Comparison of ENCODE assay signal across 8 cellular contexts in genomic region chr2:218860950-218861381, GRCh38. TPM values are rescaled to one million over a fixed set of nuclear protein-coding genes. Genes with fewer than 3 reads are reported as not detected.
DNase-seq lines count a peak whose midpoint lies in the region; ATAC-seq and TF ChIP-seq lines count a peak whose summit lies in the region.

No MANE protein-coding gene starts in this region.

- CTCF ChIA-PET in RWPE1 (lab: Yijun Ruan, JAX), result interaction anchor here (0.5 to 1.2 kb wide), 5 partner anchors 9 to 155 kb away, joined by 3 read pairs; no protein-coding TSS in a partner anchor

- H3K27ac ChIP-seq in right atrium auricular region (peak overlapping the region in 1 of 2 donors; percentile 6), RWPE1 (no peak overlapping the region), foreskin keratinocyte (no peak overlapping the region), prostate gland (no peak overlapping the region)

- DNase-seq in Right ventricle myocardium inferior (ENCODE audit: missing footprints), result no peak
- no peak for DNase-seq in right atrium auricular region (ENCODE audit: low spot score)
- peak; percentile 33 for DNase-seq in RWPE1 (ENCODE audit: low spot score)
- DNase-seq in foreskin keratinocyte, result peak in 1 of 2 donors; percentile 10
- DNase-seq in prostate gland (ENCODE audit: low spot score), result peak; percentile 80
- DNase-seq in stimulated activated CD4-positive, alpha-beta T cell treated with anti-CD3 and anti-CD28 coated beads, Interleukin-15, amount 100 ng/mL, for 24 hours, result no peak
- DNase-seq in 8988T, result no peak
- no peak for DNase-seq in stimulated activated naive CD8-positive, alpha-beta T cell treated with anti-CD3 and anti-CD28 coated beads, Interleukin-15, Interleukin-2, amounts not matched to agents 100 U/mL and 50 U/mL, for 24 hours

- 3% methylated on average over 21 of the region's 21 CpGs for WGBS in prostate gland

- ATAC-seq in Right ventricle myocardium inferior, result peak; percentile 69
- ATAC-seq in foreskin keratinocyte, result peak; percentile 51
- no peak for ATAC-seq in stimulated activated naive CD8-positive, alpha-beta T cell treated with anti-CD3 and anti-CD28 coated beads, Interleukin-15, Interleukin-2, amounts not matched to agents 100 U/mL and 50 U/mL, for 24 hours

- TF ChIP-seq POLR2A in prostate gland (IDR thresholded peaks at IDR 0.05), result no peak

- TF ChIP-seq CTCF in right atrium auricular region (IDR thresholded peaks at IDR 0.05) (no peak), RWPE1 (conservative IDR thresholded peaks at IDR 0.05; ENCODE audit: low read depth) (no peak), foreskin keratinocyte (conservative IDR thresholded peaks at IDR 0.05) (no peak), prostate gland (IDR thresholded peaks at IDR 0.05) (no peak)

- H3K4me3 ChIP-seq in right atrium auricular region (peak overlapping the region in 1 of 2 donors; percentile 48), prostate gland (no peak overlapping the region)

- intact Hi-C loops in Right ventricle myocardium inferior (cut with DNase I) (no loop called here), prostate gland (cut with DNase I) (no loop called here)

- peaks cover 0 to 21% of the 10 kb centered on the region in 2 donors for H3K4me1 ChIP-seq in right atrium auricular region
- H3K4me1 ChIP-seq in foreskin keratinocyte, result no peaks in the 10 kb centered on the region
- H3K4me1 ChIP-seq in prostate gland (replicated peaks), result no peaks in the 10 kb centered on the region

- peaks cover 9 to 12% of the 10 kb centered on the region in 2 donors for H3K27me3 ChIP-seq in right atrium auricular region
- H3K27me3 ChIP-seq in foreskin keratinocyte, result peaks cover 87% of the 10 kb centered on the region
- H3K27me3 ChIP-seq in prostate gland (replicated peaks; ENCODE audit: insufficient read depth), result no peaks in the 10 kb centered on the region

- H3K9me3 ChIP-seq in right atrium auricular region, result no peaks in the 10 kb centered on the region
- H3K9me3 ChIP-seq in prostate gland, result no peaks in the 10 kb centered on the region

- H3K36me3 ChIP-seq in right atrium auricular region (no peaks in the 10 kb centered on the region), prostate gland (no peaks in the 10 kb centered on the region)

- POLR2A ChIA-PET in RWPE1 (lab: Yijun Ruan, JAX; ENCODE audit: low non-redundant PET), result no interaction called here

RNA-seq across cellular contexts. Expression of gene WNT6, which starts 1.4 kb away (rescaled TPM):
- total RNA-seq in Right ventricle myocardium inferior (2.1 TPM), right atrium auricular region (1 to 10 TPM; 1.8 to 2.4 TPM), foreskin keratinocyte (not detected in 2 replicates), prostate gland (10 to 100 TPM in 1 of 2 donors, 1 to 10 TPM in 1; 8.0 to 56.5 TPM)
- polyA plus RNA-seq in foreskin keratinocyte, result not detected in 2 replicates

RNA-seq across cellular contexts. Expression of gene WNT10A, which starts 19.7 kb away (rescaled TPM):
- total RNA-seq in Right ventricle myocardium inferior (not detected), right atrium auricular region (1 to 10 TPM in 1 of 2 donors, under 1 TPM in 1; 0.90 to 1.2 TPM), foreskin keratinocyte (2.8 and 3.5 TPM in 2 replicates), prostate gland (1 to 10 TPM; 3.6 to 4.3 TPM)
- 2.8 and 4.1 TPM in 2 replicates for polyA plus RNA-seq in foreskin keratinocyte

RNA-seq across cellular contexts. Expression of gene PRKAG3, which starts 29.4 kb away (rescaled TPM):
- not detected for total RNA-seq in Right ventricle myocardium inferior
- total RNA-seq in right atrium auricular region, result under 1 TPM in 1 of 2 donors, not detected in 1; 0.19 TPM
- not detected in 2 replicates for total RNA-seq in foreskin keratinocyte
- polyA plus RNA-seq in foreskin keratinocyte, result not detected in 2 replicates
- under 1 TPM in 1 of 2 donors, not detected in 1; 0.14 TPM for total RNA-seq in prostate gland

Comparison
In these comparisons a context has a peak if more than half of its experiments do, and no peak if none do; other contexts are left out.
1. DNase-seq: peak in RWPE1 (single experiment) and prostate gland (single experiment); none in Right ventricle myocardium inferior (single experiment), right atrium auricular region (single experiment), stimulated activated CD4-positive, alpha-beta T cell treated with anti-CD3 and anti-CD28 coated beads, Interleukin-15, amount 100 ng/mL, for 24 hours (single experiment), 8988T (single experiment) and stimulated activated naive CD8-positive, alpha-beta T cell treated with anti-CD3 and anti-CD28 coated beads, Interleukin-15, Interleukin-2, amounts not matched to agents 100 U/mL and 50 U/mL, for 24 hours (single experiment).